ENCODE assay signal across 1 cellular context in the genomic region with DNA sequence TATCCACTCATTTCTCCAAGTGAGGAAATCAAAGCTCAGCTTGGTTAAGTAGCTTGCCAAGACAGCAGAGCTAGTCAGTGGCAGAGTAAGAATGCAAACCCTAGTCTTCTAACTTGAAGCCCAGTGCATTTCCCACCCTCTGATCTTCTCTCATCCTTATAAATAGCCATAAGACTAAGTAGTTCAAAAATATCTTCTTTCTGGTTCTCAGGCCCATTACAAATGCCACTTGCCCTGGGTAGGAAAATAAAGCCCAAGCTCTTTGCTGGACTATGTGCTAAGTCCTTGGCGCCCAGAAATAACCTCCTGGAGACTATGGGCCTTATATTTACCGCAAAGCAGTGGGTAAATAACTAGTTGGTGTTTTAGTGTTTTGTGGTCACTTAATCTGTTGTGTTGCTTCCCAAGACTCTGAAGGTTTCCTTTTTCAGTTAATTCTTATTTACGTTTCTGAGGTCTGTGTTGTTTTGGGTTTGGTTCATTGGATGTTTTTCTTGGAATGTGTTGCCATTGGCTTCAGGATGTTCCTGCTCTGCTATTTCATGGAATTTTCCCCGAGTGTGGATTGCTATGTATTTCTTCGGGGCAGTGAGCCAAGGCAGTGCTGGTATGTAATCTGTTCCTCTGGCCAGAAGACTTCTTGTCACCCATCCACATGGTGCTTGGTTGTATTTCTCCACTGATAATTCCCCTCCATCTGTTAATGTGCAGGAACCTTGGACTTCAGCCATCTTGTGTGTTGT.
TF ChIP-seq lines count a peak whose summit lies in the region.

No MANE protein-coding gene starts in this region.

TF ChIP-seq in GM23338, 12 proteins besides CTCF, POLR2A, EP300 and RAD21 (continued from another document):
- TF ChIP-seq, protein P1, sequence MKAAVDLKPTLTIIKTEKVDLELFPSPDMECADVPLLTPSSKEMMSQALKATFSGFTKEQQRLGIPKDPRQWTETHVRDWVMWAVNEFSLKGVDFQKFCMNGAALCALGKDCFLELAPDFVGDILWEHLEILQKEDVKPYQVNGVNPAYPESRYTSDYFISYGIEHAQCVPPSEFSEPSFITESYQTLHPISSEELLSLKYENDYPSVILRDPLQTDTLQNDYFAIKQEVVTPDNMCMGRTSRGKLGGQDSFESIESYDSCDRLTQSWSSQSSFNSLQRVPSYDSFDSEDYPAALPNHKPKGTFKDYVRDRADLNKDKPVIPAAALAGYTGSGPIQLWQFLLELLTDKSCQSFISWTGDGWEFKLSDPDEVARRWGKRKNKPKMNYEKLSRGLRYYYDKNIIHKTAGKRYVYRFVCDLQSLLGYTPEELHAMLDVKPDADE (IDR thresholded peaks at IDR 0.05) = no peak
